8 cellular contexts compared by ENCODE assay signal in genomic region chr19:46678110-46678732, GRCh38.
DNase-seq lines count a peak whose midpoint lies in the region; ATAC-seq lines count a peak whose summit lies in the region.

No MANE protein-coding gene starts in this region.

- peak; percentile 26 for DNase-seq in EL
- peak; percentile 41 for DNase-seq in T follicular helper cell (ENCODE audit: low read depth)
- peak; percentile 27 for DNase-seq in activated naive CD8-positive, alpha-beta T cell treated with anti-CD3 and anti-CD28 coated beads, Interleukin-2, amount 50 U/mL, for 16 hours (ENCODE audit: low read depth, low spot score)
- peak; percentile 76 for DNase-seq in stimulated activated CD4-positive, alpha-beta T cell treated with anti-CD3 and anti-CD28 coated beads, Interleukin-15, amount 100 ng/mL, for 24 hours
- DNase-seq in NK-92 (lab: John Stamatoyannopoulos, UW; ENCODE audit: unreplicated experiment) = no peak
- no peak for DNase-seq in NCI-H774 (lab: John Stamatoyannopoulos, UW)
- no peak for DNase-seq in MV-4-11 (lab: John Stamatoyannopoulos, UW)

- no peak for ATAC-seq in GM18909 (IDR thresholded peaks at IDR 0.05; ENCODE audit: poor library complexity, unreplicated experiment)

Comparison
In these comparisons a context has a peak if more than half of its experiments do, and no peak if none do; other contexts are left out.
1. DNase-seq: peak in EL (single experiment), T follicular helper cell (single experiment), activated naive CD8-positive, alpha-beta T cell treated with anti-CD3 and anti-CD28 coated beads, Interleukin-2, amount 50 U/mL, for 16 hours (single experiment) and stimulated activated CD4-positive, alpha-beta T cell treated with anti-CD3 and anti-CD28 coated beads, Interleukin-15, amount 100 ng/mL, for 24 hours (single experiment); none in NK-92 (single experiment), NCI-H774 (single experiment) and MV-4-11 (single experiment).